Comparison of ENCODE assay signal across 15 cellular contexts in genomic region chr10:1045415-1045814, GRCh38. TPM values are rescaled to one million over a fixed set of nuclear protein-coding genes. Genes with fewer than 3 reads are reported as not detected.
DNase-seq lines count a peak whose midpoint lies in the region; ATAC-seq, FAIRE-seq and TF ChIP-seq lines count a peak whose summit lies in the region.
"Had no signal": no experiment of that assay in that cellular context is flagged by ENCODE, and none has a peak within 500 bp of the region (broad histone marks: within the 10 kb centered on the region; RNA-seq: fewer than 3 reads in every experiment).

No MANE protein-coding gene starts in this region.

- H3K4me1 ChIP-seq in PC-9 (replicated peaks; ENCODE audit: insufficient read depth) (peaks cover 3% of the 10 kb centered on the region), endothelial cell of umbilical vein (ENCODE audit: control insufficient read depth, extremely low read depth, insufficient read depth, low read length) (peaks cover 37% of the 10 kb centered on the region), gastrocnemius medialis (peaks cover 53 to 54% of the 10 kb centered on the region in 2 donors)

- H3F3A ChIP-seq in PC-9 (ENCODE audit: insufficient read depth, low read depth) = peaks cover 19% of the 10 kb centered on the region

- H3K4me3 ChIP-seq in PC-9 (no peak overlapping the region), endothelial cell of umbilical vein (replicated peaks in 1 of 3; ENCODE audit: insufficient read depth in 1 of 3, low read depth in 1 of 3, low read length in 3 of 3) (peak overlapping the region in 1 of 3 experiments; percentile 45), gastrocnemius medialis (no peak overlapping the region)
- H3K4me3 ChIP-seq: A549, sigmoid colon had no signal

- H3K9ac ChIP-seq in endothelial cell of umbilical vein (replicated peaks; ENCODE audit: extremely low read depth, insufficient read depth, low read length) = no peak overlapping the region

- peak overlapping the region; percentile 73 for H3K4me3 Mint-ChIP-seq in activated CD4-positive, alpha-beta T cell treated with anti-CD3 and anti-CD28 coated beads, Interleukin-2, amount 10 ng/mL, durations not matched to agents 24 days and 14 days

- CTCF ChIA-PET in PC-9 (lab: Charles Lee) = no interaction called here
- CTCF ChIA-PET in endothelial cell of umbilical vein (lab: Charles Lee) = interaction anchor here (1.1 to 2.3 kb wide), 3 partner anchors 11 to 1998 kb away, joined by 3 to 9 read pairs (median 3); partner anchors contain the start of gene WDR37

- DNase-seq in activated CD4-positive, alpha-beta T cell treated with anti-CD3 and anti-CD28 coated beads, Interleukin-2, amount 10 ng/mL, durations not matched to agents 24 days and 14 days = no peak
- DNase-seq in activated CD4-positive, alpha-beta T cell treated with anti-CD3 and anti-CD28 coated beads, Interleukin-2, amount 50 U/mL, for 1 hour = no peak
- DNase-seq in PC-9 = no peak
- no peak for DNase-seq in endothelial cell of umbilical vein (ENCODE audit: low read depth, low spot score)
- DNase-seq in gastrocnemius medialis = no peak
- no peak for DNase-seq in T1000 (lab: John Stamatoyannopoulos, UW)
- DNase-seq in DMS53 (lab: John Stamatoyannopoulos, UW) = no peak
- DNase-seq: activated gamma-delta T cell; left colon; NCI-H2171 treated with DMSO at 0.1 percent for 48 hours; sigmoid colon; stimulated activated CD8-positive, alpha-beta memory T cell treated with anti-CD3 and anti-CD28 coated beads, Interleukin-4, amount 100 ng/mL, for 48 hours; SW 1271 had no signal

- no peaks in the 10 kb centered on the region for H3K9me3 ChIP-seq in PC-9 (ENCODE audit: insufficient read depth, low read depth)
- no peaks in the 10 kb centered on the region for H3K9me3 ChIP-seq in endothelial cell of umbilical vein (replicated peaks; ENCODE audit: control insufficient read depth, insufficient read depth, low read length)
- no peaks in the 10 kb centered on the region for H3K9me3 ChIP-seq in gastrocnemius medialis
- H3K9me3 ChIP-seq: A549, sigmoid colon had no signal

- TF ChIP-seq POLR2A in endothelial cell of umbilical vein (IDR thresholded peaks at IDR 0.05; ENCODE audit: low read depth, low read length) (no peak), gastrocnemius medialis (IDR thresholded peaks at IDR 0.05) (no peak)

- peaks cover 49% of the 10 kb centered on the region for H3K79me2 ChIP-seq in PC-9 (ENCODE audit: low read depth)
- peaks cover 54% of the 10 kb centered on the region for H3K79me2 ChIP-seq in endothelial cell of umbilical vein (ENCODE audit: control insufficient read depth, insufficient read depth, low read length)

- FAIRE-seq in endothelial cell of umbilical vein (lab: Jason Lieb, UNC) = no peak
- FAIRE-seq: A549 had no signal

- H3K9me1 ChIP-seq in endothelial cell of umbilical vein (replicated peaks; ENCODE audit: control insufficient read depth, extremely low read depth, insufficient read depth, low read length) = no peaks in the 10 kb centered on the region

- BruUV-seq in PC-9 (replicated peaks; lab: Mats Ljungman, UMichigan) (TSS peak; percentile 17), endothelial cell of umbilical vein (replicated peaks; lab: Mats Ljungman, UMichigan) (TSS peak; percentile 7)

- H2AFZ ChIP-seq in PC-9 = no peak overlapping the region
- H2AFZ ChIP-seq in endothelial cell of umbilical vein (ENCODE audit: low read depth, low read length) = no peak overlapping the region

- POLR2A ChIA-PET in PC-9 (lab: Charles Lee; ENCODE audit: unreplicated experiment) = no interaction called here
- POLR2A ChIA-PET in endothelial cell of umbilical vein (lab: Charles Lee) = no interaction called here

- ATAC-seq in gastrocnemius medialis (no peak), HG03432 (IDR thresholded peaks at IDR 0.05; ENCODE audit: unreplicated experiment) (no peak)
- ATAC-seq: A549, left colon had no signal

- H3K4me2 ChIP-seq in PC-9 (no peak overlapping the region), endothelial cell of umbilical vein (ENCODE audit: insufficient read depth, low read length) (peak overlapping the region; percentile 72)
- H3K4me2 ChIP-seq: A549 had no signal

- peaks cover 42% of the 10 kb centered on the region for H3K4me1 Mint-ChIP-seq in activated CD4-positive, alpha-beta T cell treated with anti-CD3 and anti-CD28 coated beads, Interleukin-2, amount 10 ng/mL, durations not matched to agents 24 days and 14 days

- peak overlapping the region; percentile 81 for H3K27ac Mint-ChIP-seq in activated CD4-positive, alpha-beta T cell treated with anti-CD3 and anti-CD28 coated beads, Interleukin-2, amount 10 ng/mL, durations not matched to agents 24 days and 14 days

- H4K20me1 ChIP-seq in PC-9 (ENCODE audit: insufficient read depth) = peaks cover 10% of the 10 kb centered on the region; the same call in 1 of the 2 replicates
- no peaks in the 10 kb centered on the region for H4K20me1 ChIP-seq in endothelial cell of umbilical vein (replicated peaks; ENCODE audit: control insufficient read depth, extremely low read depth, insufficient read depth, low read length)

- H3K36me3 ChIP-seq in PC-9 (ENCODE audit: low read depth) = 0 out of 2 replicates have a peak, but pooled peaks cover 4% of the 10 kb centered on the region
- H3K36me3 ChIP-seq in endothelial cell of umbilical vein (ENCODE audit: control insufficient read depth in 2 of 2, extremely low read depth in 1 of 2, insufficient read depth in 2 of 2, low read length in 2 of 2) = peaks cover 3 to 11% of the 10 kb centered on the region in 2 experiments
- H3K36me3 ChIP-seq in gastrocnemius medialis = peaks cover 0 to 30% of the 10 kb centered on the region in 2 donors

- TF ChIP-seq CTCF in PC-9 (conservative IDR thresholded peaks at IDR 0.05) (no peak), endothelial cell of umbilical vein (IDR thresholded peaks at IDR 0.05; ENCODE audit: extremely low read depth in 1 of 2, insufficient read depth in 1 of 2, low read depth in 1 of 2, low read length in 2 of 2) (no peak), gastrocnemius medialis (IDR thresholded peaks at IDR 0.05 in 4 of 5, conservative IDR thresholded peaks at IDR 0.05 in 1 of 5) (no peak)

- H3K9me3 Mint-ChIP-seq in activated CD4-positive, alpha-beta T cell treated with anti-CD3 and anti-CD28 coated beads, Interleukin-2, amount 10 ng/mL, durations not matched to agents 24 days and 14 days = no peaks in the 10 kb centered on the region

- no peaks in the 10 kb centered on the region for H3K9me2 ChIP-seq in PC-9 (ENCODE audit: insufficient read depth)

- dilution Hi-C loops in endothelial cell of umbilical vein (cut with MboI; ENCODE audit: extremely low pct_ligation_motif_present, low sequenced_read_pairs) = no loop called here

- in situ Hi-C loops in gastrocnemius medialis (cut with MboI; ENCODE audit: low sequenced_read_pairs in 4 of 4) = no loop called here

- no peaks in the 10 kb centered on the region for H3K27me3 ChIP-seq in PC-9 (ENCODE audit: insufficient read depth, low read depth)
- no peaks in the 10 kb centered on the region for H3K27me3 ChIP-seq in endothelial cell of umbilical vein (ENCODE audit: control insufficient read depth in 2 of 2, insufficient read depth in 2 of 2, low read length in 2 of 2)
- H3K27me3 ChIP-seq in gastrocnemius medialis = no peaks in the 10 kb centered on the region
- H3K27me3 ChIP-seq: sigmoid colon had no signal

- intact Hi-C loops in activated CD4-positive, alpha-beta T cell treated with anti-CD3 and anti-CD28 coated beads, Interleukin-2, amount 10 ng/mL, durations not matched to agents 24 days and 14 days (cut with micrococcal nuclease) = no loop called here
- intact Hi-C loops in PC-9 (cut with micrococcal nuclease; ENCODE audit: unreplicated experiment) (no loop called here), endothelial cell of umbilical vein (cut with micrococcal nuclease) (loop anchor here (5.0 kb wide), 1 partner anchor 58 kb away; the partner anchor contains the start of gene GTPBP4), gastrocnemius medialis (cut with DNase I; ENCODE audit: low total_unique reads) (loop anchor here (5.0 to 10.0 kb wide), 4 partner anchors 173 to 533 kb away; partner anchors contain the start of gene DIP2C)

- H3K27ac ChIP-seq in PC-9 (no peak overlapping the region), endothelial cell of umbilical vein (ENCODE audit: insufficient read depth, low read depth, low read length) (no peak overlapping the region), gastrocnemius medialis (peak overlapping the region; percentile 82 to 93 (median 90))
- H3K27ac ChIP-seq: A549 had no signal

- H3K36me3 Mint-ChIP-seq in activated CD4-positive, alpha-beta T cell treated with anti-CD3 and anti-CD28 coated beads, Interleukin-2, amount 10 ng/mL, durations not matched to agents 24 days and 14 days (ENCODE audit: low read depth) = peaks cover 60% of the 10 kb centered on the region

- H3K27me3 Mint-ChIP-seq in activated CD4-positive, alpha-beta T cell treated with anti-CD3 and anti-CD28 coated beads, Interleukin-2, amount 10 ng/mL, durations not matched to agents 24 days and 14 days = no peaks in the 10 kb centered on the region

RNA-seq across cellular contexts. Expression of gene IDI1, which starts 3.5 kb away (rescaled TPM):
- total RNA-seq in activated CD4-positive, alpha-beta T cell treated with anti-CD3 and anti-CD28 coated beads, Interleukin-2, amount 10 ng/mL, durations not matched to agents 24 days and 14 days = 74.6 and 75.5 TPM in 2 replicates
- total RNA-seq in PC-9 (2021) (38.5 and 57.7 TPM in 2 replicates), endothelial cell of umbilical vein (63.0 and 63.6 TPM in 2 replicates), gastrocnemius medialis (10 to 100 TPM; 48.3 to 66.8 (median 66.5) TPM)
- 31.4 and 42.2 TPM in 2 replicates for polyA plus RNA-seq in endothelial cell of umbilical vein
- polyA plus RNA-seq in endothelial cell of umbilical vein (2011; cell fraction: cytosol; rRNA removed) = 38.7 and 43.8 TPM in 2 replicates
- polyA plus RNA-seq in endothelial cell of umbilical vein (2011; cell fraction: nucleus; rRNA removed) = 62.7 and 90.7 TPM in 2 replicates
- polyA plus RNA-seq in endothelial cell of umbilical vein (2012) = 31.1 and 46.6 TPM in 2 replicates
- polyA minus RNA-seq in endothelial cell of umbilical vein = 32.6 and 36.6 TPM in 2 replicates
- polyA minus RNA-seq in endothelial cell of umbilical vein (2011; cell fraction: cytosol; rRNA and poly(A)+ RNA removed) = 25.7 TPM
- polyA minus RNA-seq in endothelial cell of umbilical vein (2011; cell fraction: nucleus; rRNA and poly(A)+ RNA removed) = 22.4 and 42.2 TPM in 2 replicates

RNA-seq across cellular contexts. Expression of gene WDR37, which starts 10.8 kb away (rescaled TPM):
- 17.4 and 18.1 TPM in 2 replicates for total RNA-seq in activated CD4-positive, alpha-beta T cell treated with anti-CD3 and anti-CD28 coated beads, Interleukin-2, amount 10 ng/mL, durations not matched to agents 24 days and 14 days
- total RNA-seq in PC-9 (2021) = 10.9 and 12.3 TPM in 2 replicates
- 25.5 and 26.4 TPM in 2 replicates for total RNA-seq in endothelial cell of umbilical vein
- 19.5 and 21.7 TPM in 2 replicates for polyA plus RNA-seq in endothelial cell of umbilical vein
- 16.8 and 17.3 TPM in 2 replicates for polyA plus RNA-seq in endothelial cell of umbilical vein (2011; cell fraction: cytosol; rRNA removed)
- polyA plus RNA-seq in endothelial cell of umbilical vein (2011; cell fraction: nucleus; rRNA removed) = 38.3 and 39.8 TPM in 2 replicates
- 17.1 and 18.3 TPM in 2 replicates for polyA plus RNA-seq in endothelial cell of umbilical vein (2012)
- polyA minus RNA-seq in endothelial cell of umbilical vein = 35.7 and 37.4 TPM in 2 replicates
- polyA minus RNA-seq in endothelial cell of umbilical vein (2011; cell fraction: cytosol; rRNA and poly(A)+ RNA removed) = 5.9 TPM
- 23.9 and 32.2 TPM in 2 replicates for polyA minus RNA-seq in endothelial cell of umbilical vein (2011; cell fraction: nucleus; rRNA and poly(A)+ RNA removed)
- total RNA-seq in gastrocnemius medialis = 10 to 100 TPM; 18.4 to 26.2 (median 23.2) TPM

RNA-seq across cellular contexts. Expression of gene IDI2, which starts 19.8 kb away (rescaled TPM):
- total RNA-seq in activated CD4-positive, alpha-beta T cell treated with anti-CD3 and anti-CD28 coated beads, Interleukin-2, amount 10 ng/mL, durations not matched to agents 24 days and 14 days = not detected in 2 replicates
- total RNA-seq in PC-9 (2021) (not detected in 2 replicates), endothelial cell of umbilical vein (not detected in 2 replicates), gastrocnemius medialis (100 to 1,000 TPM in 2 of 4 donors, 10 to 100 TPM in 2; 43.7 to 204 (median 86.7) TPM)
- not detected in 2 replicates for polyA plus RNA-seq in endothelial cell of umbilical vein
- polyA plus RNA-seq in endothelial cell of umbilical vein (2011; cell fraction: cytosol; rRNA removed) = not detected in 2 replicates
- polyA plus RNA-seq in endothelial cell of umbilical vein (2011; cell fraction: nucleus; rRNA removed) = not detected in 2 replicates
- not detected in 2 replicates for polyA plus RNA-seq in endothelial cell of umbilical vein (2012)
- not detected in 2 replicates for polyA minus RNA-seq in endothelial cell of umbilical vein
- polyA minus RNA-seq in endothelial cell of umbilical vein (2011; cell fraction: cytosol; rRNA and poly(A)+ RNA removed) = not detected
- polyA minus RNA-seq in endothelial cell of umbilical vein (2011; cell fraction: nucleus; rRNA and poly(A)+ RNA removed) = not detected in 2 replicates
- total RNA-seq: left colon, sigmoid colon had no signal
- polyA plus RNA-seq: A549, sigmoid colon had no signal

RNA-seq across cellular contexts. Expression of gene GTPBP4, which starts 57.2 kb away (rescaled TPM):
- total RNA-seq in activated CD4-positive, alpha-beta T cell treated with anti-CD3 and anti-CD28 coated beads, Interleukin-2, amount 10 ng/mL, durations not matched to agents 24 days and 14 days = 187 and 194 TPM in 2 replicates
- total RNA-seq in PC-9 (2021) (62.5 and 74.1 TPM in 2 replicates), endothelial cell of umbilical vein (68.9 and 69.3 TPM in 2 replicates), gastrocnemius medialis (10 to 100 TPM; 34.7 to 51.5 (median 38.5) TPM)
- 10.4 and 12.4 TPM in 2 replicates for polyA plus RNA-seq in endothelial cell of umbilical vein
- 19.6 and 25.9 TPM in 2 replicates for polyA plus RNA-seq in endothelial cell of umbilical vein (2011; cell fraction: cytosol; rRNA removed)
- polyA plus RNA-seq in endothelial cell of umbilical vein (2011; cell fraction: nucleus; rRNA removed) = 84.3 and 97.3 TPM in 2 replicates
- polyA plus RNA-seq in endothelial cell of umbilical vein (2012) = 46.9 and 55.9 TPM in 2 replicates
- polyA minus RNA-seq in endothelial cell of umbilical vein = 44.7 and 45.2 TPM in 2 replicates
- 16.5 TPM for polyA minus RNA-seq in endothelial cell of umbilical vein (2011; cell fraction: cytosol; rRNA and poly(A)+ RNA removed)
- 44.6 and 45.0 TPM in 2 replicates for polyA minus RNA-seq in endothelial cell of umbilical vein (2011; cell fraction: nucleus; rRNA and poly(A)+ RNA removed)

Comparison
In these comparisons a context has a peak if more than half of its experiments do, and no peak if none do; other contexts are left out.
1. H3K27ac ChIP-seq: peak in gastrocnemius medialis (4 of 4); none in PC-9 (single experiment) and endothelial cell of umbilical vein (single experiment).
2. RNA of gene IDI2, which starts 19.8 kb away (total RNA-seq): 43.7 to 204 TPM in gastrocnemius medialis; not detected in activated CD4-positive, alpha-beta T cell treated with anti-CD3 and anti-CD28 coated beads, Interleukin-2, amount 10 ng/mL, durations not matched to agents 24 days and 14 days, not detected in PC-9 and not detected in endothelial cell of umbilical vein; every median in the first group is over 10 times any median in the second.
3. intact Hi-C loops: an anchor here in endothelial cell of umbilical vein (5.0 kb wide) and gastrocnemius medialis (5.0 to 10.0 kb wide); none called in activated CD4-positive, alpha-beta T cell treated with anti-CD3 and anti-CD28 coated beads, Interleukin-2, amount 10 ng/mL, durations not matched to agents 24 days and 14 days and PC-9.